12 cellular contexts compared by ENCODE assay signal in genomic region chr11:367956-368413, GRCh38. TPM values are rescaled to one million over a fixed set of nuclear protein-coding genes. Genes with fewer than 3 reads are reported as not detected.
DNase-seq lines count a peak whose midpoint lies in the region; TF ChIP-seq lines count a peak whose summit lies in the region.
"Had no signal": no experiment of that assay in that cellular context is flagged by ENCODE, and none has a peak within 500 bp of the region (broad histone marks: within the 10 kb centered on the region; RNA-seq: fewer than 3 reads in every experiment).

No MANE protein-coding gene starts in this region.

- H3K27me3 Mint-ChIP-seq in activated T-helper 2 cell treated with anti-CD3 and anti-CD28 coated beads, Interferon-gamma antibody, Interleukin-2, Interleukin-4, amounts not matched to agents 10 μg/mL and 5 μg/mL and 100 μg/mL, durations not matched to agents 14 hours and 24 hours and 36 hours (ENCODE audit: low read depth) = peaks cover 39% of the 10 kb centered on the region
- peaks cover 8% of the 10 kb centered on the region for H3K27me3 Mint-ChIP-seq in mesothelial cell of epicardium (ENCODE audit: low read depth)

- peak; percentile 30 for DNase-seq in GM10266 (ENCODE audit: extremely low spot score)
- DNase-seq in activated T-helper 2 cell treated with anti-CD3 and anti-CD28 coated beads, Interferon-gamma antibody, Interleukin-2, Interleukin-4, amounts not matched to agents 10 μg/mL and 5 μg/mL and 100 μg/mL, durations not matched to agents 14 hours and 24 hours and 36 hours (ENCODE audit: low spot score) = no peak
- DNase-seq in mesothelial cell of epicardium (ENCODE audit: low spot score in 2 of 2, unreplicated experiment in 2 of 2) = no peak
- no peak for DNase-seq in tibial nerve (ENCODE audit: low spot score in 2 of 2)
- no peak for DNase-seq in NCI-H1417 treated with DMSO at 0.1 percent for 48 hours (lab: John Stamatoyannopoulos, UW)
- DNase-seq in middle frontal gyrus (ENCODE audit: extremely low spot score, low spot score) = no peak
- no peak for DNase-seq in NCI-H510A (lab: John Stamatoyannopoulos, UW)
- DNase-seq: activated gamma-delta T cell, NCI-H1930 had no signal

- H3K4me3 ChIP-seq in BLaER1 (no peak overlapping the region), tibial nerve (no peak overlapping the region)
- H3K4me3 ChIP-seq: SJSA1 had no signal

- WGBS in tibial nerve, 2 donors = 30 to 31% methylated on average over 7 of the region's 7 CpGs

- peak overlapping the region; percentile 47 for H3K4me2 ChIP-seq in BLaER1

- intact Hi-C loops in activated T-helper 2 cell treated with anti-CD3 and anti-CD28 coated beads, Interferon-gamma antibody, Interleukin-2, Interleukin-4, amounts not matched to agents 10 μg/mL and 5 μg/mL and 100 μg/mL, durations not matched to agents 14 hours and 24 hours and 36 hours (cut with micrococcal nuclease) = no loop called here

- H3K27ac Mint-ChIP-seq in activated T-helper 2 cell treated with anti-CD3 and anti-CD28 coated beads, Interferon-gamma antibody, Interleukin-2, Interleukin-4, amounts not matched to agents 10 μg/mL and 5 μg/mL and 100 μg/mL, durations not matched to agents 14 hours and 24 hours and 36 hours = no peak overlapping the region
- H3K27ac Mint-ChIP-seq in mesothelial cell of epicardium = peak overlapping the region; percentile 57
- H3K27ac Mint-ChIP-seq: CD14-positive monocyte had no signal

- TF ChIP-seq CTCF in GM10266 (IDR thresholded peaks at IDR 0.05; ENCODE audit: control insufficient read depth, insufficient read depth, low read depth, missing control alignments) (no peak), mesothelial cell of epicardium (IDR thresholded peaks at IDR 0.05; ENCODE audit: unreplicated experiment) (no peak), tibial nerve (IDR thresholded peaks at IDR 0.05) (no peak)

- TF ChIP-seq EP300 in tibial nerve (IDR thresholded peaks at IDR 0.05) = no peak

- H3K9ac ChIP-seq in BLaER1 = no peak overlapping the region

- H3K4me1 ChIP-seq in BLaER1 (peaks cover 38% of the 10 kb centered on the region), tibial nerve (peaks cover 0 to 24% (median 8%) of the 10 kb centered on the region in 4 donors)

- H3K4me3 Mint-ChIP-seq in activated T-helper 2 cell treated with anti-CD3 and anti-CD28 coated beads, Interferon-gamma antibody, Interleukin-2, Interleukin-4, amounts not matched to agents 10 μg/mL and 5 μg/mL and 100 μg/mL, durations not matched to agents 14 hours and 24 hours and 36 hours (ENCODE audit: low read depth) = peak overlapping the region; percentile 61
- H3K4me3 Mint-ChIP-seq in mesothelial cell of epicardium = peak overlapping the region; percentile 89

- TF ChIP-seq POLR2A in tibial nerve (IDR thresholded peaks at IDR 0.05) = no peak

- H3K27ac ChIP-seq in BLaER1 (no peak overlapping the region), tibial nerve (peak overlapping the region in 1 of 4 donors; percentile 75)
- H3K27ac ChIP-seq: SJSA1 had no signal

- H3K36me3 ChIP-seq in BLaER1 (no peaks in the 10 kb centered on the region), tibial nerve (no peaks in the 10 kb centered on the region)
- H3K36me3 ChIP-seq: SJSA1 had no signal

- peaks cover 49% of the 10 kb centered on the region for H3K27me3 ChIP-seq in BLaER1
- peaks cover 0 to 60% of the 10 kb centered on the region in 2 donors for H3K27me3 ChIP-seq in tibial nerve

- no peaks in the 10 kb centered on the region for H3K36me3 Mint-ChIP-seq in activated T-helper 2 cell treated with anti-CD3 and anti-CD28 coated beads, Interferon-gamma antibody, Interleukin-2, Interleukin-4, amounts not matched to agents 10 μg/mL and 5 μg/mL and 100 μg/mL, durations not matched to agents 14 hours and 24 hours and 36 hours (ENCODE audit: low read depth)
- H3K36me3 Mint-ChIP-seq in mesothelial cell of epicardium = peaks cover 12% of the 10 kb centered on the region

- peaks cover 8% of the 10 kb centered on the region for H3K4me1 Mint-ChIP-seq in activated T-helper 2 cell treated with anti-CD3 and anti-CD28 coated beads, Interferon-gamma antibody, Interleukin-2, Interleukin-4, amounts not matched to agents 10 μg/mL and 5 μg/mL and 100 μg/mL, durations not matched to agents 14 hours and 24 hours and 36 hours (ENCODE audit: low read depth)
- H3K4me1 Mint-ChIP-seq in mesothelial cell of epicardium = peaks cover 20% of the 10 kb centered on the region

- H4K20me1 ChIP-seq in BLaER1 = peaks cover 10% of the 10 kb centered on the region; the same call in 1 of the 2 replicates

- H3K9me3 Mint-ChIP-seq in activated T-helper 2 cell treated with anti-CD3 and anti-CD28 coated beads, Interferon-gamma antibody, Interleukin-2, Interleukin-4, amounts not matched to agents 10 μg/mL and 5 μg/mL and 100 μg/mL, durations not matched to agents 14 hours and 24 hours and 36 hours = no peaks in the 10 kb centered on the region
- H3K9me3 Mint-ChIP-seq in mesothelial cell of epicardium = no peaks in the 10 kb centered on the region

- H3K9me3 ChIP-seq in BLaER1 = no peaks in the 10 kb centered on the region
- H3K9me3 ChIP-seq in tibial nerve = no peaks in the 10 kb centered on the region
- H3K9me3 ChIP-seq: SJSA1 had no signal

RNA-seq across cellular contexts. Expression of gene B4GALNT4, which starts 1.3 kb away (rescaled TPM):
- total RNA-seq in activated T-helper 2 cell treated with anti-CD3 and anti-CD28 coated beads, Interferon-gamma antibody, Interleukin-2, Interleukin-4, amounts not matched to agents 10 μg/mL and 5 μg/mL and 100 μg/mL, durations not matched to agents 14 hours and 24 hours and 36 hours = 1.5 and 2.9 TPM in 2 replicates
- total RNA-seq in mesothelial cell of epicardium = 294 to 314 TPM (median 300 TPM) in 3 replicates
- total RNA-seq in tibial nerve = 10 to 100 TPM in 2 of 4 donors, 1 to 10 TPM in 2; 7.1 to 22.2 (median 14.1) TPM
- total RNA-seq: SJSA1 had no signal

RNA-seq across cellular contexts. Expression of gene PKP3, which starts 26.0 kb away (rescaled TPM):
- total RNA-seq in activated T-helper 2 cell treated with anti-CD3 and anti-CD28 coated beads, Interferon-gamma antibody, Interleukin-2, Interleukin-4, amounts not matched to agents 10 μg/mL and 5 μg/mL and 100 μg/mL, durations not matched to agents 14 hours and 24 hours and 36 hours = not detected in 2 replicates
- total RNA-seq in mesothelial cell of epicardium = 57.5 to 65.7 TPM (median 58.8 TPM) in 3 replicates
- total RNA-seq in tibial nerve = 10 to 100 TPM in 3 of 4 donors, 1 to 10 TPM in 1; 4.6 to 16.2 (median 13.5) TPM

RNA-seq across cellular contexts. Expression of gene SIGIRR, which starts 46.8 kb away (rescaled TPM):
- 41.5 and 53.4 TPM in 2 replicates for total RNA-seq in activated T-helper 2 cell treated with anti-CD3 and anti-CD28 coated beads, Interferon-gamma antibody, Interleukin-2, Interleukin-4, amounts not matched to agents 10 μg/mL and 5 μg/mL and 100 μg/mL, durations not matched to agents 14 hours and 24 hours and 36 hours
- total RNA-seq in mesothelial cell of epicardium (35.5 to 42.5 TPM (median 39.2 TPM) in 3 replicates), tibial nerve (10 to 100 TPM; 29.1 to 81.1 (median 69.3) TPM)

RNA-seq across cellular contexts. Expression of gene IFITM3, which starts 47.3 kb away (rescaled TPM):
- 3.5 and 3.7 TPM in 2 replicates for total RNA-seq in activated T-helper 2 cell treated with anti-CD3 and anti-CD28 coated beads, Interferon-gamma antibody, Interleukin-2, Interleukin-4, amounts not matched to agents 10 μg/mL and 5 μg/mL and 100 μg/mL, durations not matched to agents 14 hours and 24 hours and 36 hours
- total RNA-seq in mesothelial cell of epicardium = 540 to 561 TPM (median 547 TPM) in 3 replicates
- total RNA-seq in tibial nerve = 100 to 1,000 TPM; 258 to 816 (median 325) TPM

RNA-seq across cellular contexts. Expression of gene IFITM1, which starts 54.1 kb away (rescaled TPM):
- total RNA-seq in activated T-helper 2 cell treated with anti-CD3 and anti-CD28 coated beads, Interferon-gamma antibody, Interleukin-2, Interleukin-4, amounts not matched to agents 10 μg/mL and 5 μg/mL and 100 μg/mL, durations not matched to agents 14 hours and 24 hours and 36 hours = 256 and 260 TPM in 2 replicates
- total RNA-seq in mesothelial cell of epicardium (120 to 128 TPM (median 122 TPM) in 3 replicates), tibial nerve (100 to 1,000 TPM; 216 to 431 (median 256) TPM)

Comparison
In these comparisons a context has a peak if more than half of its experiments do, and no peak if none do; other contexts are left out.
1. RNA of gene B4GALNT4, which starts 1.3 kb away (total RNA-seq): 294 to 314 TPM in mesothelial cell of epicardium; 7.1 to 22.2 TPM in tibial nerve and 1.5 to 2.9 TPM in activated T-helper 2 cell treated with anti-CD3 and anti-CD28 coated beads, Interferon-gamma antibody, Interleukin-2, Interleukin-4, amounts not matched to agents 10 μg/mL and 5 μg/mL and 100 μg/mL, durations not matched to agents 14 hours and 24 hours and 36 hours; every median in the first group is over 10 times any median in the second.